8 cellular contexts compared by ENCODE assay signal in the genomic region with DNA sequence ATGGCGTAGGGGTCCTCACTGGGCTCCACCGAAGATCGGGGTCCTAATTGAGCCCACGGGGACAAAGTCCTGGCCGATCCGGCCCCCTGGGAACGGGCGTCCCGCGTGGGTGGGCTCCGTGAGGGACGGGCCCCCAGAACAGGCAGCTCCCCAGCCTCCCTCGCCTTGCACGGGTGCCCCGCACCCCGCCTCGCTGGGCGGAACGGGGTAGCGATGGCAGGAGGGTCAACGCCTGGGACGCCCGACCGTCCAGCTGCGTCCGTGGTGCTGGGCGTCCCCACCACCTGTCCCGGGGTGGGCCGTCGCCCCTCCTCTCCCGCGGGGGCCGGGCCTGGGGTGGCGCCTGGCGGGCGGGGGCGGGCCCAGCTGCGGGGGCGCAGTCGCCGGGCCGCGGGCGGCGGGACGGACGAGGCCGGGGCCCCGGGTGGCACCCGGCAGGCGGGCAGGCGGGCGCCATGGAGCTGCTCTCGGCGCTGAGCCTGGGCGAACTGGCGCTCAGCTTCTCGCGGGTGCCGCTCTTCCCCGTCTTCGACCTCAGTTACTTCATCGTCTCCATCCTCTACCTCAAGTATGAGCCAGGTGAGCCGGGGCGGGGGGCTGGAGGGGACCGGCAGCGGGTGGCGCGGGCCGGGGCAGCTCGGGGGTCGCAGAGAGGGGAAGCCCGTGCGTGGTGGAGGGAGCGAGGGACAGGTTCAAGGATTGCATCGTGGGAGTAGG. TPM values are rescaled to one million over a fixed set of nuclear protein-coding genes. Genes with fewer than 3 reads are reported as not detected.
A peak's percentile ranks its signal among the peaks of the same experiment; 100 is the strongest.
DNase-seq lines count a peak whose midpoint lies in the region; ATAC-seq and TF ChIP-seq lines count a peak whose summit lies in the region.

Gene TMEM38A, plus strand, starts transcription at position 377 of the 717 bp plus-strand sequence. Its CDS starts 79 bp downstream, at position 456.

- peaks cover 5% of the 10 kb centered on the region for H3K36me3 Mint-ChIP-seq in natural killer cell treated with Interleukin-12 subunit alpha and Interleukin-12 subunit beta and Interleukin-15 and Interleukin-18, amount 100 ng/mL, for 72 hours

- no peaks in the 10 kb centered on the region for H3K27me3 ChIP-seq in esophagus squamous epithelium
- H3K27me3 ChIP-seq in transverse colon = no peaks in the 10 kb centered on the region

- no peaks in the 10 kb centered on the region for H3K9me3 Mint-ChIP-seq in natural killer cell treated with Interleukin-12 subunit alpha and Interleukin-12 subunit beta and Interleukin-15 and Interleukin-18, amount 100 ng/mL, for 72 hours

- TF ChIP-seq POLR2A in GM18951 (IDR thresholded peaks at IDR 0.05; ENCODE audit: extremely low read depth, insufficient read depth, insufficient read length) (peak; percentile 58), esophagus squamous epithelium (IDR thresholded peaks at IDR 0.05) (peak in 1 of 4 donors; percentile 11), transverse colon (IDR thresholded peaks at IDR 0.05) (peak; percentile 27)

- intact Hi-C loops in esophagus squamous epithelium (cut with DNase I) (no loop called here), transverse colon (cut with DNase I; ENCODE audit: low total_unique reads) (no loop called here)

- TF ChIP-seq EP300 in transverse colon (IDR thresholded peaks at IDR 0.05; ENCODE audit: low read depth) = no peak

- no peaks in the 10 kb centered on the region for H3K27me3 Mint-ChIP-seq in natural killer cell treated with Interleukin-12 subunit alpha and Interleukin-12 subunit beta and Interleukin-15 and Interleukin-18, amount 100 ng/mL, for 72 hours

- no peak for TF ChIP-seq CTCF in esophagus squamous epithelium (IDR thresholded peaks at IDR 0.05)
- no peak for TF ChIP-seq CTCF in transverse colon (IDR thresholded peaks at IDR 0.05)

- H3K27ac ChIP-seq in esophagus squamous epithelium (peak within 1 kb of the TSS; percentile 85 to 97 (median 96)), transverse colon (peak within 1 kb of the TSS; percentile 89 to 95 (median 92))

- ATAC-seq in natural killer cell treated with Interleukin-12 subunit alpha and Interleukin-12 subunit beta and Interleukin-15 and Interleukin-18, amount 100 ng/mL, for 72 hours = peak; percentile 29 to 48

- H3K36me3 ChIP-seq in esophagus squamous epithelium = peaks cover 9 to 30% (median 18%) of the 10 kb centered on the region in 3 donors
- H3K36me3 ChIP-seq in transverse colon = no peaks in the 10 kb centered on the region

- H3K4me3 ChIP-seq in esophagus squamous epithelium = peak within 1 kb of the TSS; percentile 57 to 91 (median 82)
- H3K4me3 ChIP-seq in transverse colon = peak within 1 kb of the TSS; percentile 65 to 87 (median 69)

- WGBS in esophagus squamous epithelium, 2 donors = 0% methylated on average over 7 to 10 of the region's 76 CpGs
- 2% methylated on average over 40 of the region's 76 CpGs; no CpG with 5 or more reads in 1 of the 2 donors for WGBS in transverse colon (ENCODE audit: low coverage in 1 of 2), 2 donors

- H3K27ac Mint-ChIP-seq in natural killer cell treated with Interleukin-12 subunit alpha and Interleukin-12 subunit beta and Interleukin-15 and Interleukin-18, amount 100 ng/mL, for 72 hours = peak within 1 kb of the TSS; percentile 81 to 98

- in situ Hi-C loops in ACHN (cut with HindIII; ENCODE audit: low pct_ligation_motif_present, low pct_unique_long_range_greater_than_20kb, low sequenced_read_pairs) = no loop called here
- in situ Hi-C loops in GM18951 (cut with MboI; ENCODE audit: low sequenced_read_pairs, unreplicated experiment) = no loop called here
- in situ Hi-C loops in transverse colon (cut with MboI; ENCODE audit: low pct_ligation_motif_present in 1 of 4, low pct_unique_long_range_greater_than_20kb in 1 of 4, low sequenced_read_pairs in 3 of 4) = no loop called here

- peak; percentile 29 for DNase-seq in ACHN
- DNase-seq in NAMALWA (ENCODE audit: low spot score) = peak; percentile 62
- DNase-seq in activated T-cell treated with anti-CD3 and anti-CD28 coated beads, Interleukin-2, amount 50 U/mL, for 1 hour = peak; percentile 63
- DNase-seq in esophagus squamous epithelium (lab: John Stamatoyannopoulos, UW) = no peak
- peak; percentile 79 for DNase-seq in natural killer cell treated with Interleukin-12 subunit alpha and Interleukin-12 subunit beta and Interleukin-15 and Interleukin-18, amount 100 ng/mL, for 72 hours (ENCODE audit: low spot score)
- DNase-seq in transverse colon = peak; percentile 75
- DNase-seq in COR-L47 (lab: John Stamatoyannopoulos, UW) = no peak

- H3K4me1 ChIP-seq in esophagus squamous epithelium = peaks cover 17 to 54% (median 22%) of the 10 kb centered on the region in 3 donors
- peaks cover 12 to 36% (median 25%) of the 10 kb centered on the region in 4 donors for H3K4me1 ChIP-seq in transverse colon

- H3K9me3 ChIP-seq in esophagus squamous epithelium (no peaks in the 10 kb centered on the region), transverse colon (no peaks in the 10 kb centered on the region)

- peaks cover 18 to 30% of the 10 kb centered on the region in 2 donors for H3K4me1 Mint-ChIP-seq in natural killer cell treated with Interleukin-12 subunit alpha and Interleukin-12 subunit beta and Interleukin-15 and Interleukin-18, amount 100 ng/mL, for 72 hours (ENCODE audit: low read depth in 2 of 2)

- H3K4me3 Mint-ChIP-seq in natural killer cell treated with Interleukin-12 subunit alpha and Interleukin-12 subunit beta and Interleukin-15 and Interleukin-18, amount 100 ng/mL, for 72 hours = peak within 1 kb of the TSS; percentile 89

RNA-seq across cellular contexts. Expression of gene TMEM38A, which starts in this region (rescaled TPM):
- total RNA-seq in esophagus squamous epithelium (1 to 10 TPM; 2.0 to 5.6 (median 2.7) TPM), transverse colon (1 to 10 TPM in 3 of 4 donors, under 1 TPM in 1; 0.40 to 9.7 (median 5.1) TPM)
- total RNA-seq in natural killer cell treated with Interleukin-12 subunit alpha and Interleukin-12 subunit beta and Interleukin-15 and Interleukin-18, amount 100 ng/mL, for 72 hours = under 1 TPM in 1 of 2 donors, not detected in 1; 0.31 TPM

Comparison
In these comparisons a context has a peak if more than half of its experiments do, and no peak if none do; other contexts are left out.
1. Peak in DNase-seq and ATAC-seq in natural killer cell treated with Interleukin-12 subunit alpha and Interleukin-12 subunit beta and Interleukin-15 and Interleukin-18, amount 100 ng/mL, for 72 hours; RNA of the gene not detected or under 1 TPM.
2. DNase-seq: peak in ACHN (single experiment), NAMALWA (single experiment), activated T-cell treated with anti-CD3 and anti-CD28 coated beads, Interleukin-2, amount 50 U/mL, for 1 hour (single experiment) and transverse colon (single experiment); none in esophagus squamous epithelium (single experiment) and COR-L47 (single experiment).